Comparison of ENCODE assay signal across 8 cellular contexts in genomic region chr14:76761198-76761848, GRCh38. TPM values are rescaled to one million over a fixed set of nuclear protein-coding genes. Genes with fewer than 3 reads are reported as not detected.
A peak's percentile ranks its signal among the peaks of the same experiment; 100 is the strongest.
DNase-seq lines count a peak whose midpoint lies in the region; ATAC-seq, FAIRE-seq and TF ChIP-seq lines count a peak whose summit lies in the region.

Gene VASH1 (plus strand): TSS chr14:76761468. CDS start chr14:76762822, 1,354 bp downstream.

- 1 to 4% methylated on average over 45 to 49 of the region's 76 CpGs for WGBS in GM23248 (ENCODE audit: low coverage in 1 of 2, low lambda C conversion rate in 2 of 2, missing lambda C conversion rate in 2 of 2), 2 experiments

- no peaks in the 10 kb centered on the region for H4K20me1 ChIP-seq in GM23248 (ENCODE audit: insufficient read depth)

- no peaks in the 10 kb centered on the region; the same call in 1 of the 2 replicates for H3K27me3 ChIP-seq in GM23248 (replicated peaks; ENCODE audit: insufficient read depth)
- no peaks in the 10 kb centered on the region for H3K27me3 ChIP-seq in MG63
- H3K27me3 ChIP-seq in bronchial epithelial cell (ENCODE audit: control insufficient read depth, insufficient read depth, low read length) = peaks cover 9% of the 10 kb centered on the region
- H3K27me3 ChIP-seq in iPS-20b (ENCODE audit: insufficient read depth, low read length) = peaks cover 80% of the 10 kb centered on the region

- H3K79me2 ChIP-seq in GM23248 (ENCODE audit: insufficient read depth) = no peaks in the 10 kb centered on the region

- no peak within 1 kb of the TSS for H3K27ac ChIP-seq in GM23248
- no peak within 1 kb of the TSS for H3K27ac ChIP-seq in iPS-20b (ENCODE audit: low read length)

- ATAC-seq in GM18520 (IDR thresholded peaks at IDR 0.05; ENCODE audit: unreplicated experiment) = no peak

- H3K9me3 ChIP-seq in GM23248 (ENCODE audit: low read depth) (no peaks in the 10 kb centered on the region), MG63 (no peaks in the 10 kb centered on the region), iPS-20b (ENCODE audit: insufficient read depth, low read depth, low read length) (no peaks in the 10 kb centered on the region)

- peak within 1 kb of the TSS; percentile 89 for H3K4me2 ChIP-seq in GM23248 (ENCODE audit: unreplicated experiment)

- H3F3A ChIP-seq in GM23248 (ENCODE audit: insufficient read depth) = no peaks in the 10 kb centered on the region

- peak within 1 kb of the TSS; percentile 54 for H3K9ac ChIP-seq in GM23248
- peak within 1 kb of the TSS; percentile 53; the same call in 1 of the 2 replicates for H3K9ac ChIP-seq in iPS-20b (ENCODE audit: low read depth, low read length)

- H3K4me3 ChIP-seq in GM23248 (peak within 1 kb of the TSS; percentile 76), MG63 (peak within 1 kb of the TSS; percentile 45), bronchial epithelial cell (ENCODE audit: low read depth, low read length) (peak within 1 kb of the TSS; percentile 32), iPS-20b (ENCODE audit: low read length) (peak within 1 kb of the TSS; percentile 73), skeletal muscle cell (ENCODE audit: low read depth, low read length) (peak within 1 kb of the TSS; percentile 90)

- DNase-seq in GDM1 (lab: John Stamatoyannopoulos, UW) (peak; percentile 66), GM23248 (peak; percentile 91), MG63 (peak; percentile 68), UCSD-AML1 (lab: John Stamatoyannopoulos, UW; ENCODE audit: unreplicated experiment) (peak; percentile 81), bronchial epithelial cell (ENCODE audit: low read depth) (peak; percentile 22), skeletal muscle cell (ENCODE audit: low read depth) (peak; percentile 26)

- no peak for TF ChIP-seq CTCF in bronchial epithelial cell (IDR thresholded peaks at IDR 0.05; ENCODE audit: insufficient read depth, low read length, severe bottlenecking)

- H3K9me2 ChIP-seq in GM23248 (ENCODE audit: insufficient read depth) = no peaks in the 10 kb centered on the region

- FAIRE-seq in bronchial epithelial cell (lab: Jason Lieb, UNC) = no peak

- H3K4me1 ChIP-seq in GM23248 (ENCODE audit: insufficient read depth) (0 out of 2 replicates have a peak, but pooled peaks cover 4% of the 10 kb centered on the region), iPS-20b (ENCODE audit: insufficient read depth, low read length) (no peaks in the 10 kb centered on the region)

- in situ Hi-C loops in GM23248 (cut with MboI) = no loop called here

- H3K36me3 ChIP-seq in GM23248 (ENCODE audit: low read depth) (no peaks in the 10 kb centered on the region), MG63 (no peaks in the 10 kb centered on the region), bronchial epithelial cell (ENCODE audit: control insufficient read depth, insufficient read depth, low read length) (no peaks in the 10 kb centered on the region), iPS-20b (ENCODE audit: insufficient read depth, low read depth, low read length) (no peaks in the 10 kb centered on the region)

- H2AFZ ChIP-seq in GM23248 = peak within 1 kb of the TSS; percentile 97

RNA-seq across cellular contexts. Expression of gene VASH1, which starts in this region (rescaled TPM):
- 2.6 and 2.9 TPM in 2 replicates for total RNA-seq in GM23248 (2014; rRNA removed; shearing (Covaris generic))
- polyA plus RNA-seq in GM23248 (2016; fragmentation: Nextera tagmentation; extraction: Ambion mirVana) = 2.1 and 2.2 TPM in 2 replicates
- 2.1 and 2.8 TPM in 2 replicates for total RNA-seq in MG63 (2014; rRNA removed; shearing (Covaris generic); ENCODE audit: low replicate concordance)
- total RNA-seq in bronchial epithelial cell = not detected in 2 replicates

Comparison
In these comparisons a context has a peak if more than half of its experiments do, and no peak if none do; other contexts are left out.
1. Peak in DNase-seq and H3K4me3 ChIP-seq in bronchial epithelial cell; RNA of the gene not detected or under 1 TPM.
2. DNase-seq: peak in every context shown above with its lines; median percentile 91 in GM23248; 81 in UCSD-AML1; 68 in MG63; 66 in GDM1; 26 in skeletal muscle cell; 22 in bronchial epithelial cell.
3. H3K4me3 ChIP-seq: peak in every context shown above with its lines; median percentile 90 in skeletal muscle cell; 76 in GM23248; 73 in iPS-20b; 45 in MG63; 32 in bronchial epithelial cell.